In genomic region chr10:71657604-71658348, GRCh38 we compare ENCODE assay signal across 28 cellular contexts.
A peak's percentile ranks its signal among the peaks of the same experiment; 100 is the strongest.
DNase-seq lines count a peak whose midpoint lies in the region; ATAC-seq, FAIRE-seq and TF ChIP-seq lines count a peak whose summit lies in the region.
"Had no signal": no experiment of that assay in that cellular context is flagged by ENCODE, and none has a peak within 500 bp of the region (broad histone marks: within the 10 kb centered on the region; RNA-seq: fewer than 3 reads in every experiment).

No MANE protein-coding gene starts in this region.

- POLR2A ChIA-PET in K562 (lab: Yijun Ruan, JAX): interaction anchor here (0.6 to 2.7 kb wide), 6 partner anchors 9 to 22 kb away, joined by 3 to 13 read pairs (median 6); no protein-coding TSS in a partner anchor

- no peaks in the 10 kb centered on the region for H4K20me1 ChIP-seq in K562 (replicated peaks; ENCODE audit: control insufficient read depth, insufficient read depth, low read length)

- peak overlapping the region; percentile 85 for H2AFZ ChIP-seq in K562 (ENCODE audit: low read depth, low read length)

- H3K4me1 ChIP-seq in HUES6 (ENCODE audit: control insufficient read depth, insufficient read depth, low read length) (peaks cover 56% of the 10 kb centered on the region), K562 (replicated peaks in 1 of 2; ENCODE audit: control insufficient read depth in 2 of 2, insufficient read depth in 2 of 2, low read length in 2 of 2) (peaks cover 24 to 38% of the 10 kb centered on the region in 2 experiments)

- no peak for TF ChIP-seq RAD21 in K562 (CRISPR knock-in tag; conservative IDR thresholded peaks at IDR 0.05 in 1 of 2, IDR thresholded peaks at IDR 0.05 in 1 of 2)

- TF ChIP-seq CTCF in K562 (IDR thresholded peaks at IDR 0.05 in 2 of 3, conservative IDR thresholded peaks at IDR 0.05 in 1 of 3; ENCODE audit: insufficient read depth in 2 of 3, low read depth in 1 of 3, low read length in 3 of 3): no peak

- no peak for FAIRE-seq in K562 (lab: Jason Lieb, UNC)
- FAIRE-seq: GM18507 had no signal

- H3K9ac ChIP-seq in HUES6 (ENCODE audit: low read length) (peak overlapping the region; percentile 56), K562 (ENCODE audit: insufficient read depth in 1 of 2, low read depth in 2 of 2, low read length in 2 of 2) (peak overlapping the region in 1 of 2 experiments; percentile 0; a peak in 2 of 4 replicates)

- H3K27me3 ChIP-seq in HUES6 (ENCODE audit: control insufficient read depth, insufficient read depth, low read length): peaks cover 62% of the 10 kb centered on the region
- no peaks in the 10 kb centered on the region for H3K27me3 ChIP-seq in K562 (ENCODE audit: control insufficient read depth in 2 of 2, insufficient read depth in 2 of 2, low read length in 2 of 2)

- peak overlapping the region; percentile 40 for H3K4me3 ChIP-seq in HUES6 (ENCODE audit: low read depth, low read length)
- no peak overlapping the region for H3K4me3 ChIP-seq in K562
- H3K4me3 ChIP-seq: left ventricle myocardium inferior, thoracic aorta had no signal

- intact Hi-C loops in K562 (cut with micrococcal nuclease): no loop called here

- no peak for TF ChIP-seq POLR2A in K562 (conservative IDR thresholded peaks at IDR 0.05)

- ATAC-seq in K562 (peak; percentile 30), HG03196 (IDR thresholded peaks at IDR 0.05; ENCODE audit: unreplicated experiment) (no peak), GM21737 (IDR thresholded peaks at IDR 0.05; ENCODE audit: unreplicated experiment) (no peak)
- ATAC-seq: naive thymus-derived CD8-positive, alpha-beta T cell; sciatic nerve had no signal

- H3K9me3 ChIP-seq in HUES6 (ENCODE audit: control insufficient read depth, insufficient read depth, low read depth, low read length) (no peaks in the 10 kb centered on the region), K562 (replicated peaks; ENCODE audit: control insufficient read depth, insufficient read depth, low read depth, low read length) (no peaks in the 10 kb centered on the region)
- H3K9me3 ChIP-seq: thoracic aorta had no signal

- CTCF ChIA-PET in K562 (lab: Yijun Ruan, JAX; ENCODE audit: low intra/inter-chr PET ratio): no interaction called here

- WGBS in K562 (ENCODE audit: insufficient coverage, low coverage, missing lambda C conversion rate): 39% methylated on average over 13 of the region's 14 CpGs

- H3K36me3 ChIP-seq in HUES6 (ENCODE audit: control insufficient read depth, insufficient read depth, low read length) (no peaks in the 10 kb centered on the region), K562 (ENCODE audit: control insufficient read depth, insufficient read depth, low read length) (no peaks in the 10 kb centered on the region)
- H3K36me3 ChIP-seq: left ventricle myocardium inferior, thoracic aorta had no signal

- H3K27ac ChIP-seq in HUES6 (ENCODE audit: low read depth, low read length) (no peak overlapping the region), K562 (ENCODE audit: extremely low read depth, low read depth, low read length) (no peak overlapping the region)
- H3K27ac ChIP-seq: HL-60, left ventricle myocardium inferior, thoracic aorta had no signal

- TF ChIP-seq EP300 in K562 (IDR thresholded peaks at IDR 0.05; ENCODE audit: low read length): no peak

- no peaks in the 10 kb centered on the region for H3K9me1 ChIP-seq in K562 (ENCODE audit: control insufficient read depth, insufficient read depth, low read length)

- H3K79me2 ChIP-seq in K562 (ENCODE audit: control insufficient read depth, insufficient read depth, low read length): no peaks in the 10 kb centered on the region

- BruUV-seq in K562 (replicated peaks; lab: Mats Ljungman, UMichigan): no TSS peak

- in situ Hi-C loops in K562 (cut with MboI): no loop called here

- H3K4me2 ChIP-seq in K562 (ENCODE audit: insufficient read depth, low read length): no peak overlapping the region

- DNase-seq in K562 (ENCODE audit: extremely low read depth in 1 of 4, low spot score in 3 of 4) (no peak), left kidney (ENCODE audit: low read depth, low spot score) (peak; percentile 82), cortex of kidney (lab: John Stamatoyannopoulos, UW) (no peak)
- DNase-seq in activated T-cell treated with anti-CD3 and anti-CD28 coated beads, Interleukin-2, amount 50 U/mL, for 48 hours: no peak
- DNase-seq: activated B cell treated with CpG ODN at 0.5 μM for 24 hours; activated CD4-positive, alpha-beta T cell treated with anti-CD3 and anti-CD28 coated beads, Interleukin-2, amount 50 U/mL, for 4 hours; activated CD8-positive, alpha-beta memory T cell treated with anti-CD3 and anti-CD28 coated beads, Interleukin-2, amount 50 U/mL, for 48 hours; activated effector memory CD4-positive, alpha-beta T cell treated with Interleukin-2 at 50 U/mL for 16 hours; CD8-positive, alpha-beta memory T cell; DMS153; GF-D8; glutamatergic neuron; IMR-90; left ventricle myocardium inferior; naive thymus-derived CD8-positive, alpha-beta T cell; NCI-H2081; NCI-H446 treated with DMSO at 0.1 percent for 48 hours; OCI-M1; stimulated activated CD4-positive, alpha-beta T cell treated with anti-CD3 and anti-CD28 coated beads, Interleukin-4, amount 100 ng/mL, for 4 hours; stimulated activated naive CD4-positive, alpha-beta T cell treated with Interleukin-2 at 50 U/mL for 16 hours; T-helper 9 cell had no signal

TF ChIP-seq in K562, 482 proteins besides CTCF, POLR2A, EP300 and RAD21 (continues in another document):
- TF ChIP-seq MEIS2 (IDR thresholded peaks at IDR 0.05; ENCODE audit: partially characterized antibody): peak; percentile 64
- TF ChIP-seq PKNOX1 (IDR thresholded peaks at IDR 0.05): peak; percentile 87
- TF ChIP-seq ARID1B (IDR thresholded peaks at IDR 0.05): peak; percentile 26; the same call in 1 of the 2 replicates
- no peak for TF ChIP-seq PBX2 (CRISPR knock-in tag; IDR thresholded peaks at IDR 0.05; ENCODE audit: low read depth)
- peak; percentile 49; the same call in 1 of the 2 replicates for TF ChIP-seq PBX2 (tag; conservative IDR thresholded peaks at IDR 0.05; ENCODE audit: low read depth)
- TF ChIP-seq SPI1 (IDR thresholded peaks at IDR 0.05; ENCODE audit: borderline replicate concordance, low read depth, low read length): peak; percentile 67; the same call in 1 of the 2 replicates
- TF ChIP-seq MTA1 (IDR thresholded peaks at IDR 0.05; ENCODE audit: borderline replicate concordance): peak; percentile 36; the same call in 1 of the 2 replicates
- TF ChIP-seq HMG20B (CRISPR knock-in tag; IDR thresholded peaks at IDR 0.05): 0 out of 2 replicates have a peak, but pooled peaks have one; percentile 27
- no peak for TF ChIP-seq GATAD2B (IDR thresholded peaks at IDR 0.05; ENCODE audit: borderline replicate concordance)
- TF ChIP-seq CBX2 (IDR thresholded peaks at IDR 0.05; ENCODE audit: insufficient read depth, low read length, poor library complexity, severe bottlenecking): no peak
- TF ChIP-seq MIER1 (IDR thresholded peaks at IDR 0.05; ENCODE audit: low read depth): no peak
- 0 out of 2 replicates have a peak, but pooled peaks have one; percentile 22 for TF ChIP-seq NBN (IDR thresholded peaks at IDR 0.05; ENCODE audit: low read depth)
- peak; percentile 22; the same call in 1 of the 2 replicates for TF ChIP-seq CXXC5 (CRISPR knock-in tag; IDR thresholded peaks at IDR 0.05)
- TF ChIP-seq, protein P1, sequence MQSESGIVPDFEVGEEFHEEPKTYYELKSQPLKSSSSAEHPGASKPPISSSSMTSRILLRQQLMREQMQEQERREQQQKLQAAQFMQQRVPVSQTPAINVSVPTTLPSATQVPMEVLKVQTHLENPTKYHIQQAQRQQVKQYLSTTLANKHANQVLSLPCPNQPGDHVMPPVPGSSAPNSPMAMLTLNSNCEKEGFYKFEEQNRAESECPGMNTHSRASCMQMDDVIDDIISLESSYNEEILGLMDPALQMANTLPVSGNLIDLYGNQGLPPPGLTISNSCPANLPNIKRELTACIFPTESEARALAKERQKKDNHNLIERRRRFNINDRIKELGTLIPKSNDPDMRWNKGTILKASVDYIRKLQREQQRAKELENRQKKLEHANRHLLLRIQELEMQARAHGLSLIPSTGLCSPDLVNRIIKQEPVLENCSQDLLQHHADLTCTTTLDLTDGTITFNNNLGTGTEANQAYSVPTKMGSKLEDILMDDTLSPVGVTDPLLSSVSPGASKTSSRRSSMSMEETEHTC (IDR thresholded peaks at IDR 0.05): no peak
- peak; percentile 34; the same call in 1 of the 2 replicates for TF ChIP-seq ZFX (CRISPR knock-in tag; IDR thresholded peaks at IDR 0.05)
- TF ChIP-seq ELF1 (tag; IDR thresholded peaks at IDR 0.05): no peak
